ENCODE assay signal across 10 cellular contexts in genomic region chr15:80856809-80857377, GRCh38.
DNase-seq lines count a peak whose midpoint lies in the region; ATAC-seq and TF ChIP-seq lines count a peak whose summit lies in the region.
"Had no signal": no experiment of that assay in that cellular context is flagged by ENCODE, and none has a peak within 500 bp of the region (broad histone marks: within the 10 kb centered on the region; RNA-seq: fewer than 3 reads in every experiment).

No MANE protein-coding gene starts in this region.

- peaks cover 2 to 25% (median 23%) of the 10 kb centered on the region in 7 donors for H3K4me1 Mint-ChIP-seq in naive thymus-derived CD4-positive, alpha-beta T cell

- peak overlapping the region in 7 of 10 donors; percentile 23 to 51 (median 39) for H3K4me3 Mint-ChIP-seq in naive thymus-derived CD4-positive, alpha-beta T cell
- H3K4me3 Mint-ChIP-seq: dendritic cell treated with granulocyte-macrophage colony-stimulating factor and Interleukin-4, amounts not matched to agents 40 ng/mL and 50 ng/mL, for 4 days had no signal

- no peaks in the 10 kb centered on the region for H3K4me1 ChIP-seq in naive thymus-derived CD4-positive, alpha-beta T cell (ENCODE audit: control insufficient read depth in 2 of 2, insufficient read depth in 2 of 2, low read length in 2 of 2)

- POLR2A ChIA-PET in naive thymus-derived CD4-positive, alpha-beta T cell (lab: Charles Lee) = no interaction called here
- POLR2A ChIA-PET in RWPE1 (lab: Yijun Ruan, JAX; ENCODE audit: low non-redundant PET) = no interaction called here

- DNase-seq in DMS153 treated with DMSO at 0.1 percent for 48 hours (lab: John Stamatoyannopoulos, UW; ENCODE audit: unreplicated experiment) (peak; percentile 54), NCI-H2081 (lab: John Stamatoyannopoulos, UW) (peak; percentile 72 to 93), dermis blood vessel endothelial cell (peak; percentile 21), coronary artery (ENCODE audit: low spot score) (no peak), RWPE1 (ENCODE audit: low spot score) (no peak), dedifferentiated amniotic fluid mesenchymal stem cell (ENCODE audit: extremely low spot score) (no peak)
- peak in 2 of 9 donors; percentile 1 for DNase-seq in naive thymus-derived CD4-positive, alpha-beta T cell
- DNase-seq: NCI-H1436 treated with DMSO at 0.1 percent for 48 hours had no signal

- no peak overlapping the region for H3K27ac ChIP-seq in naive thymus-derived CD4-positive, alpha-beta T cell (ENCODE audit: low read depth, low read length)
- H3K27ac ChIP-seq in coronary artery = no peak overlapping the region
- no peak overlapping the region for H3K27ac ChIP-seq in RWPE1

- peak overlapping the region in 3 of 9 donors; percentile 4 to 31 (median 22) for H3K27ac Mint-ChIP-seq in naive thymus-derived CD4-positive, alpha-beta T cell
- H3K27ac Mint-ChIP-seq: dendritic cell treated with granulocyte-macrophage colony-stimulating factor and Interleukin-4, amounts not matched to agents 40 ng/mL and 50 ng/mL, for 4 days had no signal

- H3K27me3 ChIP-seq in naive thymus-derived CD4-positive, alpha-beta T cell (ENCODE audit: control insufficient read depth in 2 of 2, insufficient read depth in 2 of 2, low read length in 2 of 2) = no peaks in the 10 kb centered on the region

- H3K36me3 ChIP-seq in naive thymus-derived CD4-positive, alpha-beta T cell (ENCODE audit: control insufficient read depth in 2 of 3, insufficient read depth in 3 of 3, low read length in 3 of 3) = no peaks in the 10 kb centered on the region

- peaks cover 0 to 1% (median 0%) of the 10 kb centered on the region in 11 donors for H3K9me3 Mint-ChIP-seq in naive thymus-derived CD4-positive, alpha-beta T cell
- H3K9me3 Mint-ChIP-seq: dendritic cell treated with granulocyte-macrophage colony-stimulating factor and Interleukin-4, amounts not matched to agents 40 ng/mL and 50 ng/mL, for 4 days had no signal

- intact Hi-C loops in naive thymus-derived CD4-positive, alpha-beta T cell (cut with micrococcal nuclease) = no loop called here

- H3K36me3 Mint-ChIP-seq in naive thymus-derived CD4-positive, alpha-beta T cell = peaks cover 0 to 2% (median 0%) of the 10 kb centered on the region in 5 donors

- H3K27me3 Mint-ChIP-seq in naive thymus-derived CD4-positive, alpha-beta T cell = peaks cover 0 to 4% (median 0%) of the 10 kb centered on the region in 5 donors
- H3K27me3 Mint-ChIP-seq: dendritic cell treated with granulocyte-macrophage colony-stimulating factor and Interleukin-4, amounts not matched to agents 40 ng/mL and 50 ng/mL, for 4 days had no signal

- no peak for ATAC-seq in naive thymus-derived CD4-positive, alpha-beta T cell
- ATAC-seq in GM18502 (IDR thresholded peaks at IDR 0.05; ENCODE audit: poor library complexity, unreplicated experiment) = no peak

- TF ChIP-seq CTCF in coronary artery (IDR thresholded peaks at IDR 0.05) = no peak
- no peak for TF ChIP-seq CTCF in RWPE1 (conservative IDR thresholded peaks at IDR 0.05; ENCODE audit: low read depth)

- H3K4me3 ChIP-seq in naive thymus-derived CD4-positive, alpha-beta T cell (ENCODE audit: low read length) = no peak overlapping the region
- H3K4me3 ChIP-seq in coronary artery = no peak overlapping the region

- H3K9me3 ChIP-seq in naive thymus-derived CD4-positive, alpha-beta T cell (ENCODE audit: control insufficient read depth in 2 of 3, low read length in 3 of 3) = no peaks in the 10 kb centered on the region

- CTCF ChIA-PET in naive thymus-derived CD4-positive, alpha-beta T cell (lab: Charles Lee) = no interaction called here
- CTCF ChIA-PET in RWPE1 (lab: Yijun Ruan, JAX) = interaction anchor here (0.7 kb wide), 1 partner anchor 201 kb away, joined by 4 read pairs; no protein-coding TSS in a partner anchor

Comparison
In these comparisons a context has a peak if more than half of its experiments do, and no peak if none do; other contexts are left out.
1. DNase-seq: peak in DMS153 treated with DMSO at 0.1 percent for 48 hours (single experiment), NCI-H2081 (2 of 2) and dermis blood vessel endothelial cell (single experiment); none in coronary artery (single experiment), RWPE1 (single experiment) and dedifferentiated amniotic fluid mesenchymal stem cell (single experiment).